Comparison of ENCODE assay signal across 11 cellular contexts in genomic region chr14:22567437-22567836, GRCh38. TPM values are rescaled to one million over a fixed set of nuclear protein-coding genes. Genes with fewer than 3 reads are reported as not detected.
DNase-seq lines count a peak whose midpoint lies in the region; ATAC-seq and TF ChIP-seq lines count a peak whose summit lies in the region.
"Had no signal": no experiment of that assay in that cellular context is flagged by ENCODE, and none has a peak within 500 bp of the region (broad histone marks: within the 10 kb centered on the region; RNA-seq: fewer than 3 reads in every experiment).

No MANE protein-coding gene starts in this region.

- peak; percentile 7 to 19 for ATAC-seq in activated naive CD4-positive, alpha-beta T cell treated with anti-CD3 and anti-CD28 coated beads, Interleukin-2, amount 50 U/mL, for 72 hours
- ATAC-seq in HG03442 (IDR thresholded peaks at IDR 0.05; ENCODE audit: unreplicated experiment), result no peak
- ATAC-seq in GM18519 (IDR thresholded peaks at IDR 0.05; ENCODE audit: low FRiP score, unreplicated experiment), result no peak
- ATAC-seq: gastroesophageal sphincter had no signal

- no peak overlapping the region for H3K4me3 Mint-ChIP-seq in Caco-2 (ENCODE audit: unreplicated experiment)
- peak overlapping the region in 3 of 4 donors; percentile 7 to 58 (median 57) for H3K4me3 Mint-ChIP-seq in IgD-negative memory B cell

- H3K36me3 Mint-ChIP-seq in Caco-2 (ENCODE audit: insufficient read depth, unreplicated experiment), result peaks cover 74% of the 10 kb centered on the region
- H3K36me3 Mint-ChIP-seq in IgD-negative memory B cell, result no peaks in the 10 kb centered on the region
- H3K36me3 Mint-ChIP-seq in activated naive CD4-positive, alpha-beta T cell treated with anti-CD3 and anti-CD28 coated beads, Interleukin-2, amount 50 U/mL, for 72 hours, result peaks cover 31 to 39% of the 10 kb centered on the region in 2 donors

- CTCF ChIA-PET in Caco-2 (lab: Charles Lee), result no interaction called here

- peaks cover 44% of the 10 kb centered on the region for H3K4me1 Mint-ChIP-seq in Caco-2 (ENCODE audit: low read depth, unreplicated experiment)
- H3K4me1 Mint-ChIP-seq in IgD-negative memory B cell, result peaks cover 49 to 63% (median 58%) of the 10 kb centered on the region in 3 donors

- peaks cover 74% of the 10 kb centered on the region for H3K4me1 ChIP-seq in Caco-2
- H3K4me1 ChIP-seq in parathyroid adenoma, result peaks cover 10% of the 10 kb centered on the region

- no peak overlapping the region for H3K9ac ChIP-seq in parathyroid adenoma

- no TSS peak for BruUV-seq in Caco-2 (replicated peaks; lab: Mats Ljungman, UMichigan)

- H3K9me3 ChIP-seq in Caco-2, result no peaks in the 10 kb centered on the region
- no peaks in the 10 kb centered on the region for H3K9me3 ChIP-seq in parathyroid adenoma (ENCODE audit: control insufficient read depth, low read length)
- H3K9me3 ChIP-seq: gastroesophageal sphincter had no signal

- no peaks in the 10 kb centered on the region for H3K9me3 Mint-ChIP-seq in Caco-2 (ENCODE audit: unreplicated experiment)
- H3K9me3 Mint-ChIP-seq in IgD-negative memory B cell, result no peaks in the 10 kb centered on the region
- no peaks in the 10 kb centered on the region for H3K9me3 Mint-ChIP-seq in activated naive CD4-positive, alpha-beta T cell treated with anti-CD3 and anti-CD28 coated beads, Interleukin-2, amount 50 U/mL, for 72 hours

- no peak overlapping the region for H2AFZ ChIP-seq in parathyroid adenoma

- H3K27ac Mint-ChIP-seq in Caco-2 (ENCODE audit: unreplicated experiment), result peak overlapping the region; percentile 32
- peak overlapping the region; percentile 63 to 94 (median 70) for H3K27ac Mint-ChIP-seq in IgD-negative memory B cell
- peak overlapping the region; percentile 78 to 97 for H3K27ac Mint-ChIP-seq in activated naive CD4-positive, alpha-beta T cell treated with anti-CD3 and anti-CD28 coated beads, Interleukin-2, amount 50 U/mL, for 72 hours

- H3K4me2 ChIP-seq in parathyroid adenoma (ENCODE audit: low read length), result peak overlapping the region; percentile 40

- H3K4me3 ChIP-seq in Caco-2 (ENCODE audit: low read depth, low read length), result no peak overlapping the region
- H3K4me3 ChIP-seq in parathyroid adenoma (ENCODE audit: low read depth, low read length), result no peak overlapping the region
- H3K4me3 ChIP-seq: gastroesophageal sphincter had no signal

- no peak for TF ChIP-seq CTCF in Caco-2 (IDR thresholded peaks at IDR 0.05; ENCODE audit: insufficient read depth in 1 of 2, low read depth in 1 of 2, low read length in 1 of 2, severe bottlenecking in 1 of 2, unreplicated experiment in 1 of 2)
- no peak for TF ChIP-seq CTCF in parathyroid adenoma (IDR thresholded peaks at IDR 0.05)
- no peak for TF ChIP-seq CTCF in GM20000 (IDR thresholded peaks at IDR 0.05; ENCODE audit: extremely low read depth, missing control alignments)

- peaks cover 4% of the 10 kb centered on the region for H3K79me2 ChIP-seq in parathyroid adenoma

- POLR2A ChIA-PET in Caco-2 (lab: Charles Lee), result no interaction called here

- intact Hi-C loops in Caco-2 (cut with micrococcal nuclease; ENCODE audit: unreplicated experiment), result no loop called here

- H3K27me3 Mint-ChIP-seq in Caco-2 (ENCODE audit: insufficient read depth, unreplicated experiment) (no peaks in the 10 kb centered on the region), IgD-negative memory B cell (no peaks in the 10 kb centered on the region)

- peak overlapping the region; percentile 45 for H3K27ac ChIP-seq in parathyroid adenoma
- H3K27ac ChIP-seq: gastroesophageal sphincter had no signal

- H3K36me3 ChIP-seq in Caco-2 (ENCODE audit: control insufficient read depth, insufficient read depth, low read length) (peaks cover 1% of the 10 kb centered on the region; the same call in 1 of the 2 replicates), parathyroid adenoma (ENCODE audit: control insufficient read depth, insufficient read depth, low read length) (no peaks in the 10 kb centered on the region)

- DNase-seq in Caco-2 (no peak), GM20000 (ENCODE audit: low spot score) (no peak)
- no peak for DNase-seq in activated naive CD4-positive, alpha-beta T cell treated with anti-CD3 and anti-CD28 coated beads, Interleukin-2, amount 50 U/mL, for 72 hours (ENCODE audit: low spot score in 2 of 2)
- DNase-seq: NCI-H2029; occipital lobe; stimulated activated naive CD4-positive, alpha-beta T cell treated with Interleukin-2 at 50 U/mL for 16 hours had no signal

- H3K27me3 ChIP-seq in Caco-2 (replicated peaks; ENCODE audit: control insufficient read depth, insufficient read depth, low read length) (no peaks in the 10 kb centered on the region), parathyroid adenoma (ENCODE audit: control insufficient read depth, insufficient read depth, low read length) (no peaks in the 10 kb centered on the region)
- H3K27me3 ChIP-seq: gastroesophageal sphincter had no signal

RNA-seq across cellular contexts. Expression of gene DAD1, which starts 21.6 kb away (rescaled TPM):
- 151 and 160 TPM in 2 replicates for total RNA-seq in Caco-2 (2022)
- 420 TPM for polyA plus RNA-seq in IgD-negative memory B cell
- 100 to 1,000 TPM; 218 to 240 TPM for total RNA-seq in activated naive CD4-positive, alpha-beta T cell treated with anti-CD3 and anti-CD28 coated beads, Interleukin-2, amount 50 U/mL, for 72 hours

RNA-seq across cellular contexts. Expression of gene ABHD4, which starts 30.7 kb away (rescaled TPM):
- total RNA-seq in Caco-2 (2022), result 64.5 and 73.5 TPM in 2 replicates
- 9.0 TPM for polyA plus RNA-seq in IgD-negative memory B cell
- total RNA-seq in activated naive CD4-positive, alpha-beta T cell treated with anti-CD3 and anti-CD28 coated beads, Interleukin-2, amount 50 U/mL, for 72 hours, result 10 to 100 TPM; 13.8 to 26.5 TPM

Comparison
In these comparisons a context has a peak if more than half of its experiments do, and no peak if none do; other contexts are left out.
1. H3K27ac Mint-ChIP-seq: peak in every context shown above with its lines; median percentile 88 in activated naive CD4-positive, alpha-beta T cell treated with anti-CD3 and anti-CD28 coated beads, Interleukin-2, amount 50 U/mL, for 72 hours; 70 in IgD-negative memory B cell; 32 in Caco-2.
2. ATAC-seq: peak in activated naive CD4-positive, alpha-beta T cell treated with anti-CD3 and anti-CD28 coated beads, Interleukin-2, amount 50 U/mL, for 72 hours (2 of 2); none in HG03442 (single experiment) and GM18519 (single experiment).